ENCODE assay signal across 8 cellular contexts in the genomic region with DNA sequence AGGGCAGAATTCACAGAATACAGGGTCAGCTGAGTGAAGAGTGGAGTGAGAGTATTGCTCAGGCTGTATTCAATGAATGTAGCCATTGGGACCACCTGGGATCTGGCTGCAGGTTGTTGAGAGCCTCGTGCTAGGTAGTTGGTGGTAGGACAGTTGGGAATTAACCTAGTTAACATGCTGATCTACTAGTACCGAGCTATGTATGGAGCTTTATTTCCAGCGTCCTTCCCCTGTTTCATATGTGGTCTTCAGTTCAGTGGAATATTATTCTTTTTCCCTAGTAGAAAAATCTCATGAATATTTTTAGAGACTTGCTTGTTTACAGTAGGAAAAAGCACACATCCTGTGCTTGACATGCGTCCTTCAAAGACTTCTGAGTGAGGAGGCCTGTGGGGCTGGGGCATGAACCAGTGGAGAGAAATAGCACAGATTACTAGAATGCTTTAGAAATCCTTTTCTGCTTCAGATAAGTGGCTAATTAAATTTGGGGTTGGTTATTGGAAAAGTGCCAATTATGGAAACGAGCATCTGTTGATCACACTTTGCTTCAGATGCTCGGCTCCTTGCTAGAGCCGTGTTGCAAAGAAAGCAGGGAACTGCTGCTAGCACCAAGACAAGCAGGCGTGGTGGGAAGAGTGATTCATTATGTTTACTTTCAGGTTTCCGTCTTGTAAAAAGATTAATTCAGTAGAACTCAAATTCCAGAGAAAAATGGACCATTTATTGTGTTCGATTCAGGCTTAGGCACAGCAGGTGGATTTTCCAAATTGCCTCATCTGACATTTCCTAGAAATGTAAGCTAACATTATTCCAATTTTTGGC. TPM values are rescaled to one million over a fixed set of nuclear protein-coding genes. Genes with fewer than 3 reads are reported as not detected.
DNase-seq lines count a peak whose midpoint lies in the region; ATAC-seq and TF ChIP-seq lines count a peak whose summit lies in the region.

No MANE protein-coding gene starts in this region.

- no peak for TF ChIP-seq CTCF in A673 (conservative IDR thresholded peaks at IDR 0.05; ENCODE audit: low read depth, low read length)
- no peak for TF ChIP-seq CTCF in CD14-positive monocyte (IDR thresholded peaks at IDR 0.05)

- H3K27me3 Mint-ChIP-seq in T-helper 1 cell treated with Interleukin-12 subunit alpha and Interleukin-12 subunit beta and Interleukin-4 antibody, amounts not matched to agents 30 μg/mL and 1 μg/mL, for 36 hours (ENCODE audit: low read depth), result no peaks in the 10 kb centered on the region
- peaks cover 0 to 6% (median 3%) of the 10 kb centered on the region in 3 donors for H3K27me3 Mint-ChIP-seq in CD14-positive monocyte (ENCODE audit: low read depth in 3 of 3)

- H3K4me3 ChIP-seq in A673 (ENCODE audit: low read depth, low read length, poor library complexity, severe bottlenecking), result peak overlapping the region; percentile 3

- H3K27ac ChIP-seq in A673 (ENCODE audit: low read depth, low read length, poor library complexity, severe bottlenecking) (peak overlapping the region; percentile 51), cingulate gyrus (ENCODE audit: low read depth, low read length) (peak overlapping the region; percentile 66)

- H3K27me3 ChIP-seq in A673 (replicated peaks; ENCODE audit: insufficient read depth, low read depth, low read length, poor library complexity), result no peaks in the 10 kb centered on the region

- H3K4me3 Mint-ChIP-seq in T-helper 1 cell treated with Interleukin-12 subunit alpha and Interleukin-12 subunit beta and Interleukin-4 antibody, amounts not matched to agents 30 μg/mL and 1 μg/mL, for 36 hours, result peak overlapping the region; percentile 64
- H3K4me3 Mint-ChIP-seq in CD14-positive monocyte, result no peak overlapping the region

- peaks cover 19% of the 10 kb centered on the region for H3K36me3 Mint-ChIP-seq in T-helper 1 cell treated with Interleukin-12 subunit alpha and Interleukin-12 subunit beta and Interleukin-4 antibody, amounts not matched to agents 30 μg/mL and 1 μg/mL, for 36 hours (ENCODE audit: low read depth)
- H3K36me3 Mint-ChIP-seq in CD14-positive monocyte, result peaks cover 0 to 2% of the 10 kb centered on the region in 2 donors

- H3K9me3 ChIP-seq in A673 (ENCODE audit: low read depth, low read length, poor library complexity, severe bottlenecking), result no peaks in the 10 kb centered on the region

- H3K36me3 ChIP-seq in A673 (ENCODE audit: insufficient read depth, low read length, poor library complexity, severe bottlenecking), result no peaks in the 10 kb centered on the region

- peaks cover 18% of the 10 kb centered on the region for H3K9me3 Mint-ChIP-seq in T-helper 1 cell treated with Interleukin-12 subunit alpha and Interleukin-12 subunit beta and Interleukin-4 antibody, amounts not matched to agents 30 μg/mL and 1 μg/mL, for 36 hours
- peaks cover 0 to 6% (median 3%) of the 10 kb centered on the region in 7 donors for H3K9me3 Mint-ChIP-seq in CD14-positive monocyte

- intact Hi-C loops in A673 (cut with micrococcal nuclease; ENCODE audit: unreplicated experiment) (loop anchor here (1.0 to 2.0 kb wide), 2 partner anchors 54 to 115 kb away; a partner anchor contains a TSS), CD14-positive monocyte (cut with micrococcal nuclease) (no loop called here)

- ATAC-seq in GM18907 (IDR thresholded peaks at IDR 0.05; ENCODE audit: unreplicated experiment), result no peak

- no TSS peak for BruUV-seq in A673 (replicated peaks; lab: Mats Ljungman, UMichigan)

- peaks cover 62% of the 10 kb centered on the region for H3K4me1 Mint-ChIP-seq in T-helper 1 cell treated with Interleukin-12 subunit alpha and Interleukin-12 subunit beta and Interleukin-4 antibody, amounts not matched to agents 30 μg/mL and 1 μg/mL, for 36 hours (ENCODE audit: low read depth)
- peaks cover 15% of the 10 kb centered on the region for H3K4me1 Mint-ChIP-seq in CD14-positive monocyte

- DNase-seq in A673 (ENCODE audit: low spot score), result peak; percentile 94
- DNase-seq in HT-29 (ENCODE audit: low spot score), result peak; percentile 66
- DNase-seq in pons (ENCODE audit: low spot score), result peak; percentile 43
- DNase-seq in Kasumi-1 (lab: John Stamatoyannopoulos, UW), result no peak
- DNase-seq in CD14-positive monocyte (ENCODE audit: low spot score), result no peak

- POLR2A ChIA-PET in A673 (lab: Charles Lee; ENCODE audit: low non-redundant PET), result interaction anchor here (0.6 kb wide), 1 partner anchor 83 kb away, joined by 24 read pairs; no protein-coding TSS in a partner anchor

- CTCF ChIA-PET in A673 (lab: Charles Lee), result no interaction called here

- peak overlapping the region; percentile 75 for H3K27ac Mint-ChIP-seq in T-helper 1 cell treated with Interleukin-12 subunit alpha and Interleukin-12 subunit beta and Interleukin-4 antibody, amounts not matched to agents 30 μg/mL and 1 μg/mL, for 36 hours
- peak overlapping the region in 1 of 7 donors; percentile 1 for H3K27ac Mint-ChIP-seq in CD14-positive monocyte

- H3K4me1 ChIP-seq in A673 (ENCODE audit: insufficient read depth, low read length, poor library complexity, severe bottlenecking), result peaks cover 44% of the 10 kb centered on the region

RNA-seq across cellular contexts. Expression of a gene that starts 53.6 kb away (rescaled TPM):
- total RNA-seq in A673 (2021), result 59.2 and 67.6 TPM in 2 replicates
- total RNA-seq in HT-29 (2014; rRNA removed; shearing (Covaris generic)), result 47.1 and 47.3 TPM in 2 replicates
- 100 to 1,000 TPM; 120 to 136 TPM for polyA plus RNA-seq in CD14-positive monocyte

Comparison
In these comparisons a context has a peak if more than half of its experiments do, and no peak if none do; other contexts are left out.
1. DNase-seq: peak in A673 (single experiment), HT-29 (single experiment) and pons (single experiment); none in Kasumi-1 (0 of 2) and CD14-positive monocyte (single experiment).